1 cellular context compared by ENCODE assay signal in genomic region chr14:100285021-100285912, GRCh38.
TF ChIP-seq lines count a peak whose summit lies in the region.

No MANE protein-coding gene starts in this region.

TF ChIP-seq in K562, 482 proteins besides CTCF, POLR2A, EP300 and RAD21 (continued from another document):
- TF ChIP-seq HMGXB4 (CRISPR knock-in tag; IDR thresholded peaks at IDR 0.05) = peak; percentile 46; the same call in 1 of the 2 replicates
- no peak for TF ChIP-seq CHCHD3 (CRISPR knock-in tag; IDR thresholded peaks at IDR 0.05)
- TF ChIP-seq RBM15 (IDR thresholded peaks at IDR 0.05; ENCODE audit: insufficient read depth, low read length) = no peak
- TF ChIP-seq CBFB (CRISPR knock-in tag; IDR thresholded peaks at IDR 0.05) = no peak
- TF ChIP-seq FOXK1 (CRISPR knock-in tag; IDR thresholded peaks at IDR 0.05; ENCODE audit: borderline replicate concordance) = no peak
- TF ChIP-seq KDM5B (IDR thresholded peaks at IDR 0.05; ENCODE audit: insufficient replicate concordance, low read depth, low read length) = peak; percentile 72
- TF ChIP-seq ILF3 (IDR thresholded peaks at IDR 0.05; ENCODE audit: borderline replicate concordance) = no peak
- TF ChIP-seq CCAR2 (IDR thresholded peaks at IDR 0.05; ENCODE audit: low read depth, low read length) = no peak
- TF ChIP-seq SETDB1 (IDR thresholded peaks at IDR 0.05; ENCODE audit: low read length) = no peak
- no peak for TF ChIP-seq TAF9B (IDR thresholded peaks at IDR 0.05; ENCODE audit: partially characterized antibody)
- no peak for TF ChIP-seq ZNF146 (CRISPR knock-in tag; IDR thresholded peaks at IDR 0.05; ENCODE audit: unreplicated experiment)
- no peak for TF ChIP-seq NR0B1 (IDR thresholded peaks at IDR 0.05; ENCODE audit: partially characterized antibody)
- no peak for TF ChIP-seq SNRNP70 (optimal IDR thresholded peaks at IDR 0.05; ENCODE audit: low read depth, low read length)
- TF ChIP-seq ZNF431 (CRISPR knock-in tag; IDR thresholded peaks at IDR 0.05) = no peak
- TF ChIP-seq BCOR (IDR thresholded peaks at IDR 0.05) = no peak
- TF ChIP-seq LARP7 (IDR thresholded peaks at IDR 0.05) = no peak
- TF ChIP-seq BRF1 (IDR thresholded peaks at IDR 0.05; ENCODE audit: borderline replicate concordance, extremely low read depth, insufficient read length) = no peak
- TF ChIP-seq NR2C2 (CRISPR knock-in tag; IDR thresholded peaks at IDR 0.05) = no peak
- TF ChIP-seq NR2C2 (tag; IDR thresholded peaks at IDR 0.05) = no peak
- TF ChIP-seq THAP7 (CRISPR knock-in tag; IDR thresholded peaks at IDR 0.05) = no peak
- no peak for TF ChIP-seq DPF2 (IDR thresholded peaks at IDR 0.05)
- no peak for TF ChIP-seq ZNF133 (CRISPR knock-in tag; IDR thresholded peaks at IDR 0.05)
- no peak for TF ChIP-seq NFE2L1 (tag; IDR thresholded peaks at IDR 0.05; ENCODE audit: borderline replicate concordance, low read depth)
- no peak for TF ChIP-seq PTTG1 (tag; IDR thresholded peaks at IDR 0.05; ENCODE audit: low read depth)
- TF ChIP-seq HNRNPLL (IDR thresholded peaks at IDR 0.05; ENCODE audit: low read depth, low read length, poor library complexity, severe bottlenecking) = no peak
- peak; percentile 88; the same call in 1 of the 2 replicates for TF ChIP-seq ZNF282 (CRISPR knock-in tag; IDR thresholded peaks at IDR 0.05)
- TF ChIP-seq TSHZ1 (CRISPR knock-in tag; IDR thresholded peaks at IDR 0.05) = no peak
- no peak for TF ChIP-seq ZBTB40 (IDR thresholded peaks at IDR 0.05)
- TF ChIP-seq ZBTB40 (CRISPR knock-in tag; IDR thresholded peaks at IDR 0.05) = no peak; the same call in 1 of the 2 replicates
- TF ChIP-seq ZNF121 (CRISPR knock-in tag; conservative IDR thresholded peaks at IDR 0.05) = no peak
- no peak for TF ChIP-seq ZNF239 (CRISPR knock-in tag; IDR thresholded peaks at IDR 0.05)
- TF ChIP-seq DLX4 (CRISPR knock-in tag; IDR thresholded peaks at IDR 0.05) = no peak
- TF ChIP-seq ZBTB1 (CRISPR knock-in tag; IDR thresholded peaks at IDR 0.05; ENCODE audit: borderline replicate concordance, low read depth) = no peak
- TF ChIP-seq ZNF212 (CRISPR knock-in tag; IDR thresholded peaks at IDR 0.05) = no peak
- no peak for TF ChIP-seq SRF (CRISPR knock-in tag; IDR thresholded peaks at IDR 0.05)
- TF ChIP-seq COPS2 (conservative IDR thresholded peaks at IDR 0.05) = no peak
- no peak for TF ChIP-seq ETV6 (IDR thresholded peaks at IDR 0.05; ENCODE audit: borderline replicate concordance in 1 of 2, low read depth in 2 of 2, low read length in 1 of 2)
- no peak for TF ChIP-seq ETV6 (CRISPR knock-in tag; IDR thresholded peaks at IDR 0.05; ENCODE audit: borderline replicate concordance)
- TF ChIP-seq ZNF79 (CRISPR knock-in tag; IDR thresholded peaks at IDR 0.05; ENCODE audit: low read depth) = no peak
- TF ChIP-seq HIVEP1 (CRISPR knock-in tag; IDR thresholded peaks at IDR 0.05) = no peak
